In genomic region chr9:78333-78732, GRCh38 we compare ENCODE assay signal across 5 cellular contexts. TPM values are rescaled to one million over a fixed set of nuclear protein-coding genes. Genes with fewer than 3 reads are reported as not detected.
"Had no signal": no experiment of that assay in that cellular context is flagged by ENCODE, and none has a peak within 500 bp of the region (broad histone marks: within the 10 kb centered on the region; RNA-seq: fewer than 3 reads in every experiment).

No MANE protein-coding gene starts in this region.

RNA-seq across cellular contexts. Expression of gene FOXD4, which starts 39.9 kb away (rescaled TPM):
- total RNA-seq: left cardiac atrium, left lobe of liver, suprapubic skin, ureter had no signal
- polyA plus RNA-seq: naive thymus-derived CD8-positive, alpha-beta T cell had no signal
